Comparison of ENCODE assay signal across 10 cellular contexts in the genomic region with DNA sequence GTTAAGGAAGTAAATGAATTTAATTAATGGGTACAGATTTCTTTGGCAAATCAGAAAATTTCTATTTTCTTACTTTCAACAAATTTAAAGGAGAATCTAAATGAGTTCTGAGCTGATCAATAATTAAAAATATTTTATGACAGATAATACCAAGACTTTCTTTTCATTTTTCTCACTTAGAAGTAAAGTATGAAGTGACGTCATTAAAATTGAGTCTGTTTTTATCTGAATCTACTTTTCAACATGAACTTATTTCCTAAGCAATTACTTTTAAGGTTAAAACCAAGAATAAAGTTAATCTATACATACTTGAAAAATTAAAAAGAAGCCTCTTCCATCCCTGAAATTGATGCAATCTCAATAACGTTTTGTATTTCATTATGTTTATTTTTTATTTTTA.
"Had no signal": no experiment of that assay in that cellular context is flagged by ENCODE, and none has a peak within 500 bp of the region (broad histone marks: within the 10 kb centered on the region; RNA-seq: fewer than 3 reads in every experiment).

No MANE protein-coding gene starts in this region.

- H3K27ac ChIP-seq: GM23248, HL-60, KMS-11 had no signal

- DNase-seq: GM23248, GOT3, H7, HFFc6, IMR-90, KBM-7 had no signal

- H3K36me3 ChIP-seq: HAP-1 had no signal

- H3K9ac ChIP-seq: GM23248, KMS-11 had no signal

- H3K4me1 ChIP-seq: HAP-1 had no signal

- H3K4me2 ChIP-seq: KMS-11 had no signal

- ATAC-seq: HCT116 had no signal

- H3K4me3 ChIP-seq: GM23248, HAP-1 had no signal

- H3K9me3 ChIP-seq: HAP-1 had no signal

- H2AFZ ChIP-seq: GM23248 had no signal
